ENCODE assay signal across 10 cellular contexts in the genomic region with DNA sequence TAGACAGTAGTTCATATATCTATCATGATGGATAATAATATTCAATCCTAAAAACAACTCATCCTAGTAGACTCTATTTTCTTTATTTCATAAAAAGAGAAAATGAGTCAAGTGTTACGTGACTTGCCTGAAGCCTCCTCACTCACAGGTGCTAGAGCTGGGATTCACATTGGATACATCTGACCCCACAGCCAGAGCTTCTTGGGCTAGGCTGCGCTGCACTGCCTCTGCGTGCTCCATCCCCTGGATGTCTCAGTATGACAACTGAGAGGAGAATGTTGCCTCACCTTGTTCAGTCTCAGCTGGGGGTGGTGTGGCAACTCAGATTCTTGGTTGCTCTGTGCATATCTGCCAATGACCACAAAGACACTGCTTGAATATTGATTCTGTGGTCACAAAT.
"Had no signal": no experiment of that assay in that cellular context is flagged by ENCODE, and none has a peak within 500 bp of the region (broad histone marks: within the 10 kb centered on the region; RNA-seq: fewer than 3 reads in every experiment).

No MANE protein-coding gene starts in this region.

- DNase-seq: GM23248, GOT3, H7, HFFc6, KG1 had no signal

- H3K9me3 ChIP-seq: HAP-1 had no signal

- H3K4me3 ChIP-seq: GM23248, HAP-1 had no signal

- ATAC-seq: HCT116, HepG2 had no signal

- H3K4me1 Mint-ChIP-seq: IgD-negative memory B cell had no signal

- H3K27me3 Mint-ChIP-seq: IgD-negative memory B cell had no signal

- H3K36me3 ChIP-seq: HAP-1 had no signal

- H3K9ac ChIP-seq: GM23248 had no signal

- H3K4me3 Mint-ChIP-seq: HFFc6, IgD-negative memory B cell had no signal

- H3K27ac ChIP-seq: GM23248, HL-60 had no signal

- H3K27ac Mint-ChIP-seq: HFFc6, IgD-negative memory B cell had no signal

- FAIRE-seq: HepG2 had no signal

- H3K36me3 Mint-ChIP-seq: IgD-negative memory B cell had no signal

- H2AFZ ChIP-seq: GM23248 had no signal

- H3K4me1 ChIP-seq: HAP-1 had no signal
